ENCODE assay signal across 17 cellular contexts in the genomic region with DNA sequence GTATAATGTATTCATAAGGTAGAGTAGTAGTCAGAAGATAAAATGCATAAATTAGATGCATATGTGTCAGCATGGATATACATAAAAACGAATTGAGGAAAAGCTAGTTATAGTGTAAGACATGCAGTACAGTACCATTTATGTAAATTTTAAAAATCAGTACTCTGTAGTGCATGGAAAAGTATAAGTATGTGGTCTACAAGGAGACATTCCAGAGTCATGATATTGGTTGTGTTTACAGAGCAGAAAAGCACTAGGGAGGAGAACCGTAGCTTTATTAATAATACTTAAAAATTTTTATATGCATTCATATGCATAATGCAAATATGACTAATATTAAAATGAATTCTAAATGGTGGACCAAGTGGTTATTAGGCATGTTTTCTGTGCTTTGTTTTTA.
"Had no signal": no experiment of that assay in that cellular context is flagged by ENCODE, and none has a peak within 500 bp of the region (broad histone marks: within the 10 kb centered on the region; RNA-seq: fewer than 3 reads in every experiment).

No MANE protein-coding gene starts in this region.

- H3K9me3 ChIP-seq: heart left ventricle, left ventricle myocardium inferior, stomach, thoracic aorta, transverse colon had no signal

- DNase-seq: cortex of kidney; dorsolateral prefrontal cortex; effector CD8-positive, alpha-beta T cell; heart left ventricle; hypothalamus; islet precursor cell; left ventricle myocardium inferior; mesendoderm; naive B cell; posterior cingulate gyrus; stimulated activated naive CD4-positive, alpha-beta T cell; stomach; substantia nigra; transverse colon had no signal

- H3K4me3 ChIP-seq: dorsolateral prefrontal cortex, heart left ventricle, left ventricle myocardium inferior, lung, stomach, thoracic aorta, transverse colon had no signal

- H3K36me3 ChIP-seq: heart left ventricle, left ventricle myocardium inferior, stomach, thoracic aorta, transverse colon had no signal

- H3K27ac ChIP-seq: dorsolateral prefrontal cortex, heart left ventricle, left ventricle myocardium inferior, stomach, thoracic aorta, transverse colon had no signal

- H3K36me3 Mint-ChIP-seq: naive B cell had no signal

- H3K27me3 ChIP-seq: dorsolateral prefrontal cortex, heart left ventricle, stomach, transverse colon had no signal

- H3K27me3 Mint-ChIP-seq: naive B cell had no signal

- H3K4me3 Mint-ChIP-seq: naive B cell had no signal

- ATAC-seq: heart left ventricle, sciatic nerve had no signal
